In genomic region chr21:33022828-33023573, GRCh38 we compare ENCODE assay signal across 12 cellular contexts. TPM values are rescaled to one million over a fixed set of nuclear protein-coding genes. Genes with fewer than 3 reads are reported as not detected.
DNase-seq lines count a peak whose midpoint lies in the region; ATAC-seq and TF ChIP-seq lines count a peak whose summit lies in the region.
"Had no signal": no experiment of that assay in that cellular context is flagged by ENCODE, and none has a peak within 500 bp of the region (broad histone marks: within the 10 kb centered on the region; RNA-seq: fewer than 3 reads in every experiment).

No MANE protein-coding gene starts in this region.

- H3K27me3 Mint-ChIP-seq in stimulated activated naive CD8-positive, alpha-beta T cell treated with anti-CD3 and anti-CD28 coated beads, Interleukin-15, Interleukin-2, amounts not matched to agents 100 ng/mL and 50 ng/mL, for 24 hours, result peaks cover 77% of the 10 kb centered on the region
- H3K27me3 Mint-ChIP-seq in activated T-helper 17 cell treated with anti-CD3 and anti-CD28 coated beads, Interleukin-2, amount 50 U/mL, for 72 hours, result peaks cover 66% of the 10 kb centered on the region
- peaks cover 87% of the 10 kb centered on the region for H3K27me3 Mint-ChIP-seq in type B pancreatic cell

- in situ Hi-C loops in HAP-1 (cut with MboI; ENCODE audit: low sequenced_read_pairs), result no loop called here

- H3K27me3 ChIP-seq in HAP-1 (ENCODE audit: low read depth), result no peaks in the 10 kb centered on the region

- DNase-seq in stimulated activated naive CD8-positive, alpha-beta T cell treated with anti-CD3 and anti-CD28 coated beads, Interleukin-15, Interleukin-2, amounts not matched to agents 100 U/mL and 50 U/mL, for 24 hours, result no peak
- DNase-seq in left kidney (ENCODE audit: low read depth, low spot score), result peak; percentile 52
- DNase-seq in type B pancreatic cell (ENCODE audit: extremely low spot score, unreplicated experiment), result no peak
- DNase-seq in D341Med (ENCODE audit: low spot score), result no peak
- no peak for DNase-seq in HAP-1 (ENCODE audit: low spot score in 2 of 2)
- DNase-seq in activated effector memory CD4-positive, alpha-beta T cell treated with anti-CD3 and anti-CD28 coated beads, Interleukin-2, amount 50 U/mL, for 16 hours, result no peak
- DNase-seq: brain microvascular endothelial cell; esophagus squamous epithelium; NCI-H1092; stimulated activated CD4-positive, alpha-beta T cell treated with anti-CD3 and anti-CD28 coated beads, Interleukin-12 subunit alpha, Interleukin-12 subunit beta, amount 100 ng/mL, for 4 hours had no signal

- peaks cover 12% of the 10 kb centered on the region for H3K4me1 ChIP-seq in HAP-1

- no peak overlapping the region for H3K27ac Mint-ChIP-seq in stimulated activated naive CD8-positive, alpha-beta T cell treated with anti-CD3 and anti-CD28 coated beads, Interleukin-15, Interleukin-2, amounts not matched to agents 100 ng/mL and 50 ng/mL, for 24 hours
- no peak overlapping the region for H3K27ac Mint-ChIP-seq in activated T-helper 17 cell treated with anti-CD3 and anti-CD28 coated beads, Interleukin-2, amount 50 U/mL, for 72 hours
- H3K27ac Mint-ChIP-seq in type B pancreatic cell, result no peak overlapping the region

- no peak for TF ChIP-seq CTCF in type B pancreatic cell (conservative IDR thresholded peaks at IDR 0.05)

- H3K4me1 Mint-ChIP-seq in stimulated activated naive CD8-positive, alpha-beta T cell treated with anti-CD3 and anti-CD28 coated beads, Interleukin-15, Interleukin-2, amounts not matched to agents 100 ng/mL and 50 ng/mL, for 24 hours (ENCODE audit: low read depth), result peaks cover 50% of the 10 kb centered on the region
- H3K4me1 Mint-ChIP-seq in activated T-helper 17 cell treated with anti-CD3 and anti-CD28 coated beads, Interleukin-2, amount 50 U/mL, for 72 hours, result peaks cover 15% of the 10 kb centered on the region
- H3K4me1 Mint-ChIP-seq in type B pancreatic cell (ENCODE audit: unreplicated experiment), result peaks cover 11% of the 10 kb centered on the region

- H3K4me3 ChIP-seq in HAP-1, result no peak overlapping the region

- H3K9me3 ChIP-seq in HAP-1, result no peaks in the 10 kb centered on the region
- H3K9me3 ChIP-seq: esophagus squamous epithelium had no signal

- peak overlapping the region; percentile 53 for H3K4me3 Mint-ChIP-seq in stimulated activated naive CD8-positive, alpha-beta T cell treated with anti-CD3 and anti-CD28 coated beads, Interleukin-15, Interleukin-2, amounts not matched to agents 100 ng/mL and 50 ng/mL, for 24 hours
- H3K4me3 Mint-ChIP-seq in activated T-helper 17 cell treated with anti-CD3 and anti-CD28 coated beads, Interleukin-2, amount 50 U/mL, for 72 hours, result peak overlapping the region; percentile 48
- H3K4me3 Mint-ChIP-seq in type B pancreatic cell, result peak overlapping the region; percentile 81

- ATAC-seq in stimulated activated naive CD8-positive, alpha-beta T cell treated with anti-CD3 and anti-CD28 coated beads, Interleukin-15, Interleukin-2, amounts not matched to agents 100 U/mL and 50 U/mL, for 24 hours, result no peak
- ATAC-seq in activated T-helper 17 cell treated with anti-CD3 and anti-CD28 coated beads, Interleukin-2, amount 50 U/mL, for 72 hours (replicated peaks), result no peak

- peaks cover 3% of the 10 kb centered on the region; the same call in 1 of the 2 replicates for H3K36me3 ChIP-seq in HAP-1 (replicated peaks)
- H3K36me3 ChIP-seq: brain microvascular endothelial cell, esophagus squamous epithelium had no signal

- H3K9me3 Mint-ChIP-seq in stimulated activated naive CD8-positive, alpha-beta T cell treated with anti-CD3 and anti-CD28 coated beads, Interleukin-15, Interleukin-2, amounts not matched to agents 100 ng/mL and 50 ng/mL, for 24 hours, result no peaks in the 10 kb centered on the region
- H3K9me3 Mint-ChIP-seq in activated T-helper 17 cell treated with anti-CD3 and anti-CD28 coated beads, Interleukin-2, amount 50 U/mL, for 72 hours, result no peaks in the 10 kb centered on the region
- H3K9me3 Mint-ChIP-seq in type B pancreatic cell, result no peaks in the 10 kb centered on the region

- H3K36me3 Mint-ChIP-seq in stimulated activated naive CD8-positive, alpha-beta T cell treated with anti-CD3 and anti-CD28 coated beads, Interleukin-15, Interleukin-2, amounts not matched to agents 100 ng/mL and 50 ng/mL, for 24 hours (ENCODE audit: low read depth), result no peaks in the 10 kb centered on the region
- H3K36me3 Mint-ChIP-seq in activated T-helper 17 cell treated with anti-CD3 and anti-CD28 coated beads, Interleukin-2, amount 50 U/mL, for 72 hours (ENCODE audit: low read depth), result peaks cover 9% of the 10 kb centered on the region
- H3K36me3 Mint-ChIP-seq in type B pancreatic cell, result peaks cover 1% of the 10 kb centered on the region

RNA-seq across cellular contexts. Expression of gene OLIG2, which starts 2.7 kb away (rescaled TPM):
- total RNA-seq in activated T-helper 17 cell treated with anti-CD3 and anti-CD28 coated beads, Interleukin-2, amount 50 U/mL, for 72 hours, result not detected
- 1.4 TPM in 1 of 2 replicates, not detected in the other for total RNA-seq in type B pancreatic cell (ENCODE audit: low replicate concordance)
- total RNA-seq: esophagus squamous epithelium had no signal

RNA-seq across cellular contexts. Expression of gene OLIG1, which starts 46.9 kb away (rescaled TPM):
- total RNA-seq in activated T-helper 17 cell treated with anti-CD3 and anti-CD28 coated beads, Interleukin-2, amount 50 U/mL, for 72 hours, result not detected
- total RNA-seq in type B pancreatic cell (ENCODE audit: low replicate concordance), result 2.0 and 2.8 TPM in 2 replicates
- total RNA-seq: esophagus squamous epithelium had no signal
